ENCODE assay signal across 19 cellular contexts in the genomic region with DNA sequence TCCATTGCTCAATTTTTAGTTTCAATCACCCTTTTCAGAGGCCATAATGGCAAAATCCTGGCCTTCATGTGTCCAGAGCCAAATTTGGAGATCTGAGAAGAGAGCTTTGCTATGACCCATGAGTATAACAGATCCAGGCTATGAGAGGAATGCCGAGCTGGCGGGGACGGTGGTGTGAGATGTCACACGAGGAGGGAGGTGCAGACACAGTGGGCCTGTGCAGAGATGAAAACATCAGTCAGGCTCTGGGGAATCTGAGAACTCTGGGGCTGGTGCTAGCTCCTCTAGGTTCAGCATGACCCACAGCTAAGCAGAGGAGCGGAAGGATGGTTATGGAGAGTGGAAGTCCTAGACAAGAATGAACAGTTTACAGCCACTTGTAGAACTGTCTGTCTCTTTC.
"Had no signal": no experiment of that assay in that cellular context is flagged by ENCODE, and none has a peak within 500 bp of the region (broad histone marks: within the 10 kb centered on the region; RNA-seq: fewer than 3 reads in every experiment).

No MANE protein-coding gene starts in this region.

- H3K4me3 ChIP-seq: dorsolateral prefrontal cortex, gastrocnemius medialis, left lung, lung, prostate gland, skin epidermis, stomach, thoracic aorta had no signal

- H3K9ac ChIP-seq: parathyroid adenoma had no signal

- H3K27me3 ChIP-seq: dorsolateral prefrontal cortex, gastrocnemius medialis, left lung, stomach had no signal

- H3K9me3 Mint-ChIP-seq: nephron had no signal

- H3K4me1 ChIP-seq: gastrocnemius medialis, left lung, parathyroid adenoma, prostate gland, stomach had no signal

- H3K27ac ChIP-seq: dorsolateral prefrontal cortex, gastrocnemius medialis, left lung, parathyroid adenoma, prostate gland, skin epidermis, stomach, thoracic aorta had no signal

- DNase-seq: cortex of kidney; dorsolateral prefrontal cortex; effector CD8-positive, alpha-beta T cell; gastrocnemius medialis; hippocampal formation; left lung; mesenchymal stem cell; midbrain; stimulated activated CD4-positive, alpha-beta T cell treated with anti-CD3 and anti-CD28 coated beads, Interleukin-2, amount 100 ng/mL, for 24 hours; stimulated activated naive CD4-positive, alpha-beta T cell; stomach had no signal

- H3K79me2 ChIP-seq: parathyroid adenoma had no signal

- H3K36me3 ChIP-seq: gastrocnemius medialis, left lung, prostate gland, stomach, thoracic aorta had no signal

- H3K9me3 ChIP-seq: gastrocnemius medialis, left lung, prostate gland, stomach, thoracic aorta had no signal

- H3K27ac Mint-ChIP-seq: nephron had no signal

- H3K4me1 Mint-ChIP-seq: central memory CD8-positive, alpha-beta T cell; nephron had no signal

- ATAC-seq: gastrocnemius medialis, sciatic nerve had no signal

- H2AFZ ChIP-seq: parathyroid adenoma had no signal

- H3K4me3 Mint-ChIP-seq: central memory CD8-positive, alpha-beta T cell; nephron had no signal

- H3K27me3 Mint-ChIP-seq: central memory CD8-positive, alpha-beta T cell had no signal
